Comparison of ENCODE assay signal across 19 cellular contexts in the genomic region with DNA sequence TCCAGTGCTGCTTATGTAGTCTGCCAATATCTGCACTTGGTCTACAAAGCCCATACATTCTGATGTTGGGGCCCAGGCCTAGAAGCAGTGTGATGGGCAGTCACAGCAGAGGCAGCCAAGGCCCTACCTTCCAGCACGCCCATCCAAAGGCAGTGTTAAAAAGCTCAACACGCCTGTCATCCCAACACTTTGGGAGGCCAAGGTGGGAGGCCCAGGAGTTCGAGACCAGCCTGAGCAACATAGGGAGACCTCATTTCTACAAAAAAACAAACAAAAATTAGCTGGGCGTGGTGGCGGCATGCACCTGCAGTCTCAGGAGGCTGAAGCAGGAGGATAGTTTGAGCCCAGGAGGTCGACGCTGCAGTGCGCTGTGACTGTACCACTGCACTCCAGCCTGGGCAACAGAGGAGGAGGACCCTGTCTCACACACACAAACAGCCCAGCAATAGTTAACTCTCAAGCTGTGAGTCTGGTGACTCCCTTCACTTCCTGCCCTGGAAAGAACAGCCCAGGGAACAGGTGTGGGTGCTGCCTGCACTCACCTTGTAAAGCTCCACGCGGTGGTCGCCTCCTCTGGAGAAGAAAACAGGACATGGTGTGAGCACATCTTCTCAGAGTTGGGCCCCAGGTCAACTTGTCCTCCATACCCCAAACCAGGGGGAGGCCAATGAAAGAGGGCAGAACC.
DNase-seq lines count a peak whose midpoint lies in the region; ATAC-seq and TF ChIP-seq lines count a peak whose summit lies in the region.
"Had no signal": no experiment of that assay in that cellular context is flagged by ENCODE, and none has a peak within 500 bp of the region (broad histone marks: within the 10 kb centered on the region; RNA-seq: fewer than 3 reads in every experiment).

No MANE protein-coding gene starts in this region.

- H3K27ac Mint-ChIP-seq in stimulated activated naive CD8-positive, alpha-beta T cell treated with anti-CD3 and anti-CD28 coated beads, Interleukin-15, Interleukin-2, amounts not matched to agents 100 ng/mL and 50 ng/mL, for 24 hours = peak overlapping the region; percentile 55
- H3K27ac Mint-ChIP-seq in dendritic cell treated with granulocyte-macrophage colony-stimulating factor and Interleukin-4, amounts not matched to agents 40 ng/mL and 50 ng/mL, for 4 days = peak overlapping the region; percentile 95
- H3K27ac Mint-ChIP-seq in Calu3 (ENCODE audit: unreplicated experiment) = no peak overlapping the region

- intact Hi-C loops in dendritic cell treated with granulocyte-macrophage colony-stimulating factor and Interleukin-4, amounts not matched to agents 40 ng/mL and 50 ng/mL, for 4 days (cut with micrococcal nuclease) = loop anchor here (10.0 kb wide), 3 partner anchors 112 to 1672 kb away; no protein-coding TSS in a partner anchor
- intact Hi-C loops in sciatic nerve (cut with DNase I) (no loop called here), Calu3 (cut with micrococcal nuclease; ENCODE audit: unreplicated experiment) (no loop called here)

- TF ChIP-seq CTCF in Calu3 (IDR thresholded peaks at IDR 0.05; ENCODE audit: unreplicated experiment) = no peak

- no TSS peak for BruUV-seq in Calu3 (replicated peaks; lab: Mats Ljungman, UMichigan)

- H3K27me3 Mint-ChIP-seq in stimulated activated naive CD8-positive, alpha-beta T cell treated with anti-CD3 and anti-CD28 coated beads, Interleukin-15, Interleukin-2, amounts not matched to agents 100 ng/mL and 50 ng/mL, for 24 hours = no peaks in the 10 kb centered on the region
- H3K27me3 Mint-ChIP-seq in dendritic cell treated with granulocyte-macrophage colony-stimulating factor and Interleukin-4, amounts not matched to agents 40 ng/mL and 50 ng/mL, for 4 days = no peaks in the 10 kb centered on the region
- H3K27me3 Mint-ChIP-seq in Calu3 (ENCODE audit: unreplicated experiment) = no peaks in the 10 kb centered on the region
- H3K27me3 Mint-ChIP-seq: activated naive CD8-positive, alpha-beta T cell; brain; naive B cell had no signal

- no peak for DNase-seq in stimulated activated naive CD8-positive, alpha-beta T cell treated with anti-CD3 and anti-CD28 coated beads, Interleukin-15, Interleukin-2, amounts not matched to agents 100 U/mL and 50 U/mL, for 24 hours
- DNase-seq in sciatic nerve (ENCODE audit: low spot score) = peak; percentile 33
- DNase-seq in T-helper 2 cell = no peak
- DNase-seq in Calu3 = no peak
- DNase-seq in NOMO-1 treated with DMSO at 0.1 percent for 48 hours (lab: John Stamatoyannopoulos, UW; ENCODE audit: unreplicated experiment) = no peak
- no peak for DNase-seq in NOMO-1 treated with dmso at 0.1 percent for 144 hours (lab: John Stamatoyannopoulos, UW; ENCODE audit: unreplicated experiment)
- DNase-seq: activated T-cell treated with anti-CD3 and anti-CD28 coated beads, Interleukin-2, amount 50 U/mL, for 1 hour; colonic mucosa; GOT3; naive B cell; NCI-H1092; NCI-H2029; Right ventricle myocardium superior; stimulated activated CD4-positive, alpha-beta T cell treated with anti-CD3 and anti-CD28 coated beads, Interleukin-1b, Interleukin-23, amount 100 ng/mL, for 48 hours had no signal

- H3K4me1 Mint-ChIP-seq in stimulated activated naive CD8-positive, alpha-beta T cell treated with anti-CD3 and anti-CD28 coated beads, Interleukin-15, Interleukin-2, amounts not matched to agents 100 ng/mL and 50 ng/mL, for 24 hours (ENCODE audit: low read depth) = peaks cover 26% of the 10 kb centered on the region
- H3K4me1 Mint-ChIP-seq in dendritic cell treated with granulocyte-macrophage colony-stimulating factor and Interleukin-4, amounts not matched to agents 40 ng/mL and 50 ng/mL, for 4 days (ENCODE audit: low read depth) = peaks cover 77% of the 10 kb centered on the region
- no peaks in the 10 kb centered on the region for H3K4me1 Mint-ChIP-seq in Calu3 (ENCODE audit: low read depth, unreplicated experiment)

- no peak for ATAC-seq in stimulated activated naive CD8-positive, alpha-beta T cell treated with anti-CD3 and anti-CD28 coated beads, Interleukin-15, Interleukin-2, amounts not matched to agents 100 U/mL and 50 U/mL, for 24 hours
- ATAC-seq in sciatic nerve = no peak
- ATAC-seq: heart left ventricle had no signal

- CTCF ChIA-PET in Calu3 (lab: Charles Lee) = no interaction called here

- H3K36me3 Mint-ChIP-seq in stimulated activated naive CD8-positive, alpha-beta T cell treated with anti-CD3 and anti-CD28 coated beads, Interleukin-15, Interleukin-2, amounts not matched to agents 100 ng/mL and 50 ng/mL, for 24 hours (ENCODE audit: low read depth) = peaks cover 7% of the 10 kb centered on the region
- peaks cover 78% of the 10 kb centered on the region for H3K36me3 Mint-ChIP-seq in dendritic cell treated with granulocyte-macrophage colony-stimulating factor and Interleukin-4, amounts not matched to agents 40 ng/mL and 50 ng/mL, for 4 days (ENCODE audit: low read depth)
- no peaks in the 10 kb centered on the region for H3K36me3 Mint-ChIP-seq in Calu3 (ENCODE audit: insufficient read depth, unreplicated experiment)

- H3K9me3 Mint-ChIP-seq in stimulated activated naive CD8-positive, alpha-beta T cell treated with anti-CD3 and anti-CD28 coated beads, Interleukin-15, Interleukin-2, amounts not matched to agents 100 ng/mL and 50 ng/mL, for 24 hours = no peaks in the 10 kb centered on the region
- H3K9me3 Mint-ChIP-seq in dendritic cell treated with granulocyte-macrophage colony-stimulating factor and Interleukin-4, amounts not matched to agents 40 ng/mL and 50 ng/mL, for 4 days = no peaks in the 10 kb centered on the region
- no peaks in the 10 kb centered on the region for H3K9me3 Mint-ChIP-seq in Calu3 (ENCODE audit: low read depth, unreplicated experiment)
- H3K9me3 Mint-ChIP-seq: naive B cell had no signal

- no peak overlapping the region for H3K4me3 Mint-ChIP-seq in stimulated activated naive CD8-positive, alpha-beta T cell treated with anti-CD3 and anti-CD28 coated beads, Interleukin-15, Interleukin-2, amounts not matched to agents 100 ng/mL and 50 ng/mL, for 24 hours
- H3K4me3 Mint-ChIP-seq in dendritic cell treated with granulocyte-macrophage colony-stimulating factor and Interleukin-4, amounts not matched to agents 40 ng/mL and 50 ng/mL, for 4 days = no peak overlapping the region
- H3K4me3 Mint-ChIP-seq in Calu3 (ENCODE audit: low read depth, unreplicated experiment) = no peak overlapping the region
- H3K4me3 Mint-ChIP-seq: activated naive CD8-positive, alpha-beta T cell; brain; naive B cell had no signal
